ENCODE assay signal across 18 cellular contexts in the genomic region with DNA sequence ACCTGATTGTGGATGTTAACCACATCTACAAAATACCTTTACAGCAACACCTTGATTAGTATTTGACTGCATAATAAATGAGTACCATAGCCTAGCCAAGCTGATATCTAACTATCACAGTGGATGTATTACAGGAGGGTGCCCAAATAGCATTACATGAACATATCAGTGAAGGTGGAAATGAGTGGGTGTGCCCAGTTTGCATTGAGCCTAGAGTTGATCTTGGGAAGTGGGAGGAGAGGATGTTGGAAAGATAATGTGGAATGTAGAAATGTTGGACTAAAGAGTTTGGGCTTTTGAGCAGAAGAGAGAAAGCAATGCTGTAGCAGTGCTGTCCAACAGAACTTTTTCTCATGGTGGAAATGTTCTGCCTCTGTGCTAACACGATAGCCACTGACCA.
DNase-seq lines count a peak whose midpoint lies in the region; ATAC-seq, FAIRE-seq and TF ChIP-seq lines count a peak whose summit lies in the region.
"Had no signal": no experiment of that assay in that cellular context is flagged by ENCODE, and none has a peak within 500 bp of the region (broad histone marks: within the 10 kb centered on the region; RNA-seq: fewer than 3 reads in every experiment).

No MANE protein-coding gene starts in this region.

- H4K20me1 ChIP-seq in GM12878 (ENCODE audit: control insufficient read depth, insufficient read depth) = no peaks in the 10 kb centered on the region

- SMC1A ChIA-PET in GM12878 (lab: Charles Lee; ENCODE audit: uncharacterized antibody, unreplicated experiment) = interaction anchor here (1.1 to 1.7 kb wide), 3 partner anchors 9 to 17 kb away, joined by 3 to 4 read pairs (median 3); no protein-coding TSS in a partner anchor

- intact Hi-C loops in GM12878 (cut with micrococcal nuclease; ENCODE audit: unreplicated experiment) = no loop called here

- H3K9ac ChIP-seq in GM12878 (ENCODE audit: control insufficient read depth, insufficient read depth, low read length) = no peak overlapping the region
- H3K9ac ChIP-seq: GM23248 had no signal

- POLR2A ChIA-PET in HEK293 (lab: Yijun Ruan, JAX) (no interaction called here), GM12878 (lab: Charles Lee) (no interaction called here)

- no peaks in the 10 kb centered on the region; the same call in 1 of the 2 replicates for H3K4me1 ChIP-seq in HEK293 (ENCODE audit: control insufficient read depth, insufficient read depth, low read length)
- no peaks in the 10 kb centered on the region for H3K4me1 ChIP-seq in GM12878 (ENCODE audit: control insufficient read depth, insufficient read depth, low read length)
- H3K4me1 ChIP-seq: Caco-2 had no signal

- FAIRE-seq in GM12891 (lab: Jason Lieb, UNC) (peak; percentile 38), GM12878 (lab: Jason Lieb, UNC) (peak; percentile 44)
- FAIRE-seq: GM12892, H1 had no signal

- H3K36me3 ChIP-seq in HEK293 (ENCODE audit: control insufficient read depth in 2 of 2, insufficient read depth in 1 of 2, low read length in 2 of 2) (no peaks in the 10 kb centered on the region), GM12878 (ENCODE audit: control insufficient read depth in 2 of 2, insufficient read depth in 2 of 2, low read length in 1 of 2) (peaks cover 0 to 6% of the 10 kb centered on the region in 2 experiments; a peak in 1 of 4 replicates)

- CTCF ChIA-PET in HEK293 (lab: Yijun Ruan, JAX) = interaction anchor here (0.6 kb wide), 1 partner anchor 76 kb away, joined by 3 read pairs; no protein-coding TSS in a partner anchor
- CTCF ChIA-PET in GM12878 (lab: Yijun Ruan, JAX) = no interaction called here

- H3K4me3 Mint-ChIP-seq in memory B cell = no peak overlapping the region
- H3K4me3 Mint-ChIP-seq: CD4-positive, CD25-positive, alpha-beta regulatory T cell; CD8-positive, alpha-beta T cell had no signal

- TF ChIP-seq POLR2A in GM12891 (IDR thresholded peaks at IDR 0.05; ENCODE audit: low read depth, low read length) (no peak), GM12878 (IDR thresholded peaks at IDR 0.05; ENCODE audit: low read depth, low read length) (no peak)

- ATAC-seq in GM12878 = no peak
- ATAC-seq in memory B cell (ENCODE audit: low read depth) = no peak
- ATAC-seq: CD8-positive, alpha-beta T cell had no signal

- H3K27me3 Mint-ChIP-seq in memory B cell = no peaks in the 10 kb centered on the region
- H3K27me3 Mint-ChIP-seq: CD4-positive, CD25-positive, alpha-beta regulatory T cell had no signal

- H3K79me2 ChIP-seq in GM12878 (ENCODE audit: control insufficient read depth, insufficient read depth, low read length) = no peaks in the 10 kb centered on the region

- no peaks in the 10 kb centered on the region for H3K27me3 ChIP-seq in GM12878 (replicated peaks in 1 of 2; ENCODE audit: control insufficient read depth in 2 of 2, insufficient read depth in 2 of 2, low read length in 1 of 2)

- H2AFZ ChIP-seq in GM12878 (ENCODE audit: control insufficient read depth, low read depth, low read length) = no peak overlapping the region
- H2AFZ ChIP-seq: GM23248 had no signal

- peaks cover 12% of the 10 kb centered on the region for H3K4me1 Mint-ChIP-seq in memory B cell

- peaks cover 23% of the 10 kb centered on the region for H3K36me3 Mint-ChIP-seq in memory B cell

- peaks cover 4% of the 10 kb centered on the region for H3K9me3 Mint-ChIP-seq in memory B cell

- no peak overlapping the region for H3K4me2 ChIP-seq in GM12878 (ENCODE audit: control insufficient read depth, insufficient read depth)

- in situ Hi-C loops in GM12878 (cut with MboI) = no loop called here

- DNase-seq in GM12891 (ENCODE audit: insufficient read length, low spot score) = no peak
- no peak for DNase-seq in GM12878 (ENCODE audit: low read depth, low spot score)
- DNase-seq in memory B cell (ENCODE audit: low spot score in 2 of 2) = no peak
- no peak for DNase-seq in SIG-M5 treated with dmso at 0.1 percent for 504 hours (lab: John Stamatoyannopoulos, UW; ENCODE audit: unreplicated experiment)
- no peak for DNase-seq in NCI-H2227 (lab: John Stamatoyannopoulos, UW; ENCODE audit: unreplicated experiment)
- DNase-seq: Caco-2; CD4-positive, CD25-positive, alpha-beta regulatory T cell; CD8-positive, alpha-beta T cell; DMS 273 treated with DMSO at 0.1 percent for 48 hours; DMS79; GDM1; H7; HCEC 1CT had no signal

- no peak for TF ChIP-seq RAD21 in GM12878 (IDR thresholded peaks at IDR 0.05; ENCODE audit: insufficient read depth, low read depth, low read length)

- TF ChIP-seq EP300 in GM12878 (IDR thresholded peaks at IDR 0.05; ENCODE audit: borderline replicate concordance in 1 of 2, control insufficient read depth in 1 of 2, low read depth in 2 of 2, low read length in 2 of 2) = no peak

- H3K27ac Mint-ChIP-seq in memory B cell = peak overlapping the region; percentile 1
- H3K27ac Mint-ChIP-seq: CD4-positive, CD25-positive, alpha-beta regulatory T cell; CD8-positive, alpha-beta T cell had no signal

- 88% methylated on average over 1 of the region's 1 CpG for WGBS in GM12878 (ENCODE audit: insufficient coverage, insufficient replicate concordance, low lambda C conversion rate, missing lambda C conversion rate)

- BruUV-seq in GM12878 (replicated peaks; lab: Mats Ljungman, UMichigan) = no TSS peak

- no peak overlapping the region for H3K4me3 ChIP-seq in HEK293 (ENCODE audit: low read depth, low read length)
- H3K4me3 ChIP-seq in GM12878 = no peak overlapping the region
- H3K4me3 ChIP-seq: GM23248 had no signal

- RAD21 ChIA-PET in GM12878 (lab: Charles Lee; ENCODE audit: unreplicated experiment) = no interaction called here

- TF ChIP-seq CTCF in HEK293 (tag by site-specific recombination; IDR thresholded peaks at IDR 0.05) (no peak), GM12878 (IDR thresholded peaks at IDR 0.05 in 2 of 3, conservative IDR thresholded peaks at IDR 0.05 in 1 of 3; ENCODE audit: control insufficient read depth in 2 of 3, extremely low read depth in 1 of 3, insufficient read depth in 1 of 3, low read depth in 3 of 3, low read length in 3 of 3) (no peak)

- H3K27ac ChIP-seq in HEK293 (ENCODE audit: extremely low read depth, low read depth, low read length) (no peak overlapping the region), GM12878 (ENCODE audit: control insufficient read depth, insufficient read depth) (no peak overlapping the region)
- H3K27ac ChIP-seq: C4-2B, GM23248 had no signal

- H3K9me3 ChIP-seq in HEK293 (ENCODE audit: control insufficient read depth, insufficient read depth, low read depth, low read length) (no peaks in the 10 kb centered on the region), GM12878 (replicated peaks; ENCODE audit: control insufficient read depth, insufficient read depth, low read length) (peaks cover 3% of the 10 kb centered on the region; the same call in 2 of the 3 replicates)

TF ChIP-seq in GM12891, 5 proteins besides CTCF, POLR2A, EP300 and RAD21:
- TF ChIP-seq SPI1 (IDR thresholded peaks at IDR 0.05; ENCODE audit: low read depth, low read length) (no peak), TAF1 (IDR thresholded peaks at IDR 0.05; ENCODE audit: low read depth, low read length) (no peak), PAX5 (IDR thresholded peaks at IDR 0.05; ENCODE audit: insufficient read depth, low read length, severe bottlenecking) (no peak), POU2F2 (IDR thresholded peaks at IDR 0.05; ENCODE audit: low read depth, low read length) (no peak), POLR2AphosphoS5 (IDR thresholded peaks at IDR 0.05; ENCODE audit: low read depth, low read length) (no peak)

TF ChIP-seq in HEK293, 187 proteins besides CTCF, POLR2A, EP300 and RAD21:
- TF ChIP-seq ZNF544 (tag by site-specific recombination; IDR thresholded peaks at IDR 0.05) (no peak), ZNF223 (tag by site-specific recombination; IDR thresholded peaks at IDR 0.05) (no peak), EGR2 (tag by site-specific recombination; IDR thresholded peaks at IDR 0.05; ENCODE audit: low read depth) (peak; percentile 70), ZFHX2 (tag by site-specific recombination; conservative IDR thresholded peaks at IDR 0.05) (peak; percentile 33; the same call in 1 of the 2 replicates), ZNF24 (tag by site-specific recombination; IDR thresholded peaks at IDR 0.05) (no peak), ZNF777 (tag by site-specific recombination; IDR thresholded peaks at IDR 0.05; ENCODE audit: borderline replicate concordance) (no peak), BCL11B (tag by site-specific recombination; IDR thresholded peaks at IDR 0.05; ENCODE audit: low read depth) (no peak)
- TF ChIP-seq, protein P1, sequence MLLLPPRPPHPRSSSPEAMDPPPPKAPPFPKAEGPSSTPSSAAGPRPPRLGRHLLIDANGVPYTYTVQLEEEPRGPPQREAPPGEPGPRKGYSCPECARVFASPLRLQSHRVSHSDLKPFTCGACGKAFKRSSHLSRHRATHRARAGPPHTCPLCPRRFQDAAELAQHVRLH (tag by site-specific recombination; IDR thresholded peaks at IDR 0.05) = no peak
TF ChIP-seq in HEK293: peak in this region for 2.

TF ChIP-seq in GM12878, 131 proteins besides CTCF, POLR2A, EP300 and RAD21:
- TF ChIP-seq, protein P2, sequence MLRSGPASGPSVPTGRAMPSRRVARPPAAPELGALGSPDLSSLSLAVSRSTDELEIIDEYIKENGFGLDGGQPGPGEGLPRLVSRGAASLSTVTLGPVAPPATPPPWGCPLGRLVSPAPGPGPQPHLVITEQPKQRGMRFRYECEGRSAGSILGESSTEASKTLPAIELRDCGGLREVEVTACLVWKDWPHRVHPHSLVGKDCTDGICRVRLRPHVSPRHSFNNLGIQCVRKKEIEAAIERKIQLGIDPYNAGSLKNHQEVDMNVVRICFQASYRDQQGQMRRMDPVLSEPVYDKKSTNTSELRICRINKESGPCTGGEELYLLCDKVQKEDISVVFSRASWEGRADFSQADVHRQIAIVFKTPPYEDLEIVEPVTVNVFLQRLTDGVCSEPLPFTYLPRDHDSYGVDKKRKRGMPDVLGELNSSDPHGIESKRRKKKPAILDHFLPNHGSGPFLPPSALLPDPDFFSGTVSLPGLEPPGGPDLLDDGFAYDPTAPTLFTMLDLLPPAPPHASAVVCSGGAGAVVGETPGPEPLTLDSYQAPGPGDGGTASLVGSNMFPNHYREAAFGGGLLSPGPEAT (IDR thresholded peaks at IDR 0.05; ENCODE audit: low read depth) = no peak
- TF ChIP-seq SREBF1 (IDR thresholded peaks at IDR 0.05; ENCODE audit: low read length) (no peak), ZNF217 (IDR thresholded peaks at IDR 0.05) (no peak), SMAD5 (IDR thresholded peaks at IDR 0.05; ENCODE audit: low read depth) (no peak), SIN3A (IDR thresholded peaks at IDR 0.05; ENCODE audit: low read depth, low read length) (no peak), EED (IDR thresholded peaks at IDR 0.05; ENCODE audit: low read depth) (no peak), RELA (IDR thresholded peaks at IDR 0.05; ENCODE audit: borderline replicate concordance, partially characterized antibody) (no peak), NBN (IDR thresholded peaks at IDR 0.05) (no peak), JUND (IDR thresholded peaks at IDR 0.05; ENCODE audit: low read depth, low read length) (no peak), IRF4 (IDR thresholded peaks at IDR 0.05; ENCODE audit: low read depth, low read length) (no peak), FOS (IDR thresholded peaks at IDR 0.05; ENCODE audit: borderline replicate concordance, extremely low read depth, insufficient read length) (no peak)
